ENCODE assay signal across 26 cellular contexts in the genomic region with DNA sequence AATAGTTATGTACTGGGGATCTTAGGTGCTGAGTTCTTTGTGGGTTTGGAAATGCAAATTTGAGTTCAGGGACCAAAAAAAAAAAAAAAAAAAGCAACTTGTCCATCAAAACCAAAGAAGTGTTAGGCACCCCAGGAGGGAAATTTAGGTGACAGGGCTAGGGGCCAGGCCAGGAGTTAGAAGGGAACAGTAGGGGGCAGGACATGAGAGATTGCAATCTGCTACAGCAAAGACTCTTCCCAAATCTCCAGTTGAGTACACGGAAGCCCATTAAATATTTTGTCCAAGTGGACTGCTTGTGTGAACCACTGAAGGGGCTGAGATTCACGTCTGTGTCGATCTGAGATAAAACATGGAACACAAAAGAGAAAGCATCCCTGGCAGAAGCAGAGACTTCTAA. TPM values are rescaled to one million over a fixed set of nuclear protein-coding genes. Genes with fewer than 3 reads are reported as not detected.
"Had no signal": no experiment of that assay in that cellular context is flagged by ENCODE, and none has a peak within 500 bp of the region (broad histone marks: within the 10 kb centered on the region; RNA-seq: fewer than 3 reads in every experiment).

No MANE protein-coding gene starts in this region.

- H3K27me3 ChIP-seq: esophagus squamous epithelium, gastroesophageal sphincter, hepatocyte, spleen, testis, tibial nerve, upper lobe of right lung, vagina had no signal

- H3K4me2 ChIP-seq: hepatocyte had no signal

- H3K9me3 Mint-ChIP-seq: naive B cell; nephron; stimulated activated naive B cell treated with anti-CD40 and anti-IgM and Interleukin-4, amounts not matched to agents 10 μg/mL and 1 μg/mL and 100 μg/mL, for 72 hours; stimulated activated naive CD8-positive, alpha-beta T cell treated with anti-CD3 and anti-CD28 coated beads, Interleukin-15, amount 100 ng/mL, for 72 hours had no signal

- H3K27ac Mint-ChIP-seq: effector memory CD8-positive, alpha-beta T cell; naive B cell; nephron; stimulated activated naive B cell treated with anti-CD40 and anti-IgM and Interleukin-4, amounts not matched to agents 10 μg/mL and 1 μg/mL and 100 μg/mL, for 72 hours; stimulated activated naive CD8-positive, alpha-beta T cell treated with anti-CD3 and anti-CD28 coated beads, Interleukin-15, amount 100 ng/mL, for 72 hours had no signal

- H2AFZ ChIP-seq: hepatocyte had no signal

- H3K4me3 Mint-ChIP-seq: effector memory CD8-positive, alpha-beta T cell; naive B cell; nephron; stimulated activated naive B cell treated with anti-CD40 and anti-IgM and Interleukin-4, amounts not matched to agents 10 μg/mL and 1 μg/mL and 100 μg/mL, for 72 hours; stimulated activated naive CD8-positive, alpha-beta T cell treated with anti-CD3 and anti-CD28 coated beads, Interleukin-15, amount 100 ng/mL, for 72 hours had no signal

- H3K9me3 ChIP-seq: esophagus squamous epithelium, gastroesophageal sphincter, left ventricle myocardium inferior, spleen, testis, tibial nerve, upper lobe of right lung, vagina had no signal

- H3K4me3 ChIP-seq: esophagus squamous epithelium, gastroesophageal sphincter, hepatocyte, left ventricle myocardium inferior, lung, spleen, testis, tibial nerve, upper lobe of right lung, vagina had no signal

- DNase-seq: effector memory CD8-positive, alpha-beta T cell; esophagus squamous epithelium; foreskin fibroblast; head of caudate nucleus; kidney; left cardiac atrium; left ventricle myocardium inferior; mesenchymal stem cell; naive B cell; posterior cingulate gyrus; spleen; stimulated activated CD4-positive, alpha-beta T cell treated with anti-CD3 and anti-CD28 coated beads, Interleukin-2, amount 100 ng/mL, for 24 hours; stimulated activated CD4-positive, alpha-beta T cell treated with anti-CD3 and anti-CD28 coated beads, Interleukin-4, amount 100 ng/mL, for 4 hours; stimulated activated naive B cell treated with anti-CD40 and anti-IgM and Interleukin-4, amounts not matched to agents 10 μg/mL and 1 μg/mL and 100 μg/mL, for 72 hours; stimulated activated naive CD8-positive, alpha-beta T cell treated with anti-CD3 and anti-CD28 coated beads, Interleukin-15, amount 100 ng/mL, for 72 hours; testis; upper lobe of right lung had no signal

- H3K4me1 Mint-ChIP-seq: naive B cell; nephron; stimulated activated naive B cell treated with anti-CD40 and anti-IgM and Interleukin-4, amounts not matched to agents 10 μg/mL and 1 μg/mL and 100 μg/mL, for 72 hours; stimulated activated naive CD8-positive, alpha-beta T cell treated with anti-CD3 and anti-CD28 coated beads, Interleukin-15, amount 100 ng/mL, for 72 hours had no signal

- H3K36me3 ChIP-seq: esophagus squamous epithelium, gastroesophageal sphincter, left ventricle myocardium inferior, spleen, tibial nerve, upper lobe of right lung, vagina had no signal

- H3K27me3 Mint-ChIP-seq: effector memory CD8-positive, alpha-beta T cell; naive B cell; stimulated activated naive B cell treated with anti-CD40 and anti-IgM and Interleukin-4, amounts not matched to agents 10 μg/mL and 1 μg/mL and 100 μg/mL, for 72 hours; stimulated activated naive CD8-positive, alpha-beta T cell treated with anti-CD3 and anti-CD28 coated beads, Interleukin-15, amount 100 ng/mL, for 72 hours had no signal

- H3K36me3 Mint-ChIP-seq: naive B cell; stimulated activated naive B cell treated with anti-CD40 and anti-IgM and Interleukin-4, amounts not matched to agents 10 μg/mL and 1 μg/mL and 100 μg/mL, for 72 hours had no signal

- H3K27ac ChIP-seq: esophagus squamous epithelium, gastroesophageal sphincter, hepatocyte, left ventricle myocardium inferior, spleen, testis, tibial nerve, upper lobe of right lung, vagina had no signal

- H3K79me2 ChIP-seq: hepatocyte had no signal

- H3K4me1 ChIP-seq: esophagus squamous epithelium, gastroesophageal sphincter, left ventricle myocardium inferior, spleen, testis, tibial nerve, upper lobe of right lung, vagina had no signal

RNA-seq across cellular contexts. Expression of gene TSPAN19, which starts 52.8 kb away (rescaled TPM):
- total RNA-seq: epithelial cell of proximal tubule, esophagus squamous epithelium, hepatocyte, left cardiac atrium, osteocyte, skeletal muscle tissue, upper lobe of right lung, vagina had no signal
- polyA plus RNA-seq: hepatocyte had no signal

RNA-seq across cellular contexts. Expression of gene LRRIQ1, which starts 52.9 kb away (rescaled TPM):
- total RNA-seq: osteocyte, skeletal muscle tissue had no signal
